4 cellular contexts compared by ENCODE assay signal in genomic region chr10:4951512-4952225, GRCh38. TPM values are rescaled to one million over a fixed set of nuclear protein-coding genes. Genes with fewer than 3 reads are reported as not detected.
"Had no signal": no experiment of that assay in that cellular context is flagged by ENCODE, and none has a peak within 500 bp of the region (broad histone marks: within the 10 kb centered on the region; RNA-seq: fewer than 3 reads in every experiment).

No MANE protein-coding gene starts in this region.

RNA-seq across cellular contexts. Expression of gene AKR1C2, which starts 52.0 kb away (rescaled TPM):
- total RNA-seq: activated CD4-positive, alpha-beta memory T cell treated with anti-CD3 and anti-CD28 coated beads, Interleukin-2, amount 10 ng/mL, durations not matched to agents 7 days and 5 days; activated naive CD4-positive, alpha-beta T cell treated with anti-CD3 and anti-CD28 coated beads, Interleukin-2, amount 50 U/mL, for 72 hours; activated naive CD8-positive, alpha-beta T cell treated with anti-CD3 and anti-CD28 coated beads, Interleukin-2, amount 10 ng/mL, durations not matched to agents 7 days and 5 days; T-helper 2 cell treated with Interferon-gamma antibody and Interleukin-4, amounts not matched to agents 100 ng/mL and 5 ng/mL, for 36 hours had no signal
